ENCODE assay signal across 1 cellular context in genomic region chr19:51123381-51124186, GRCh38.
TF ChIP-seq lines count a peak whose summit lies in the region.

No MANE protein-coding gene starts in this region.

TF ChIP-seq in H1, 55 proteins besides CTCF, POLR2A, EP300 and RAD21:
- TF ChIP-seq POLR2AphosphoS5 (IDR thresholded peaks at IDR 0.05; ENCODE audit: low read depth, low read length) (no peak), KDM4A (IDR thresholded peaks at IDR 0.05; ENCODE audit: low read depth, low read length, severe bottlenecking) (no peak), YY1 (IDR thresholded peaks at IDR 0.05; ENCODE audit: low read depth, low read length) (no peak), TAF7 (optimal IDR thresholded peaks at IDR 0.05; ENCODE audit: borderline replicate concordance, low read depth, low read length) (no peak), SP2 (IDR thresholded peaks at IDR 0.05; ENCODE audit: low read length) (no peak), E2F6 (IDR thresholded peaks at IDR 0.05) (no peak), RXRA (IDR thresholded peaks at IDR 0.05; ENCODE audit: insufficient read depth, low read depth, low read length) (no peak), ZNF274 (IDR thresholded peaks at IDR 0.05; ENCODE audit: borderline replicate concordance, extremely low read depth, low read length) (no peak), CREB1 (IDR thresholded peaks at IDR 0.05) (no peak), POU5F1 (IDR thresholded peaks at IDR 0.05; ENCODE audit: low read depth, low read length) (no peak), HDAC2 (IDR thresholded peaks at IDR 0.05; ENCODE audit: borderline replicate concordance in 1 of 2, low read depth in 2 of 2, low read length in 2 of 2) (no peak), RFX5 (IDR thresholded peaks at IDR 0.05; ENCODE audit: borderline replicate concordance, low read depth, low read length) (no peak), BCL11A (IDR thresholded peaks at IDR 0.05; ENCODE audit: low read depth in 2 of 2, low read length in 2 of 2) (no peak), BRCA1 (IDR thresholded peaks at IDR 0.05; ENCODE audit: low read depth, low read length) (no peak)
